Comparison of ENCODE assay signal across 1 cellular context in genomic region chr6:31529329-31530150, GRCh38.
TF ChIP-seq lines count a peak whose summit lies in the region.

No MANE protein-coding gene starts in this region.

TF ChIP-seq in HepG2, 621 proteins besides CTCF, POLR2A, EP300 and RAD21 (continued from another document and continues in another):
- TF ChIP-seq BCL3 (CRISPR knock-in tag; IDR thresholded peaks at IDR 0.05) (no peak), ZNF205 (CRISPR knock-in tag; IDR thresholded peaks at IDR 0.05) (no peak), TMF1 (CRISPR knock-in tag; IDR thresholded peaks at IDR 0.05; ENCODE audit: low read depth) (no peak), RFX1 (IDR thresholded peaks at IDR 0.05) (no peak), KIAA2018 (CRISPR knock-in tag; IDR thresholded peaks at IDR 0.05; ENCODE audit: borderline replicate concordance) (no peak), ZNF333 (CRISPR knock-in tag; IDR thresholded peaks at IDR 0.05; ENCODE audit: borderline replicate concordance) (no peak), TEAD3 (CRISPR knock-in tag; optimal IDR thresholded peaks at IDR 0.05; ENCODE audit: borderline replicate concordance) (no peak), ZSCAN21 (CRISPR knock-in tag; IDR thresholded peaks at IDR 0.05; ENCODE audit: borderline replicate concordance) (0 out of 2 replicates have a peak, but pooled peaks have one; percentile 35), ZNF879 (CRISPR knock-in tag; IDR thresholded peaks at IDR 0.05) (no peak), MED13 (CRISPR knock-in tag; IDR thresholded peaks at IDR 0.05) (0 out of 2 replicates have a peak, but pooled peaks have one; percentile 64), ZBTB46 (CRISPR knock-in tag; IDR thresholded peaks at IDR 0.05; ENCODE audit: borderline replicate concordance) (no peak), ZSCAN20 (CRISPR knock-in tag; IDR thresholded peaks at IDR 0.05; ENCODE audit: borderline replicate concordance) (0 out of 2 replicates have a peak, but pooled peaks have one; percentile 49), NRL (CRISPR knock-in tag; IDR thresholded peaks at IDR 0.05; ENCODE audit: borderline replicate concordance) (peak; percentile 72), EEA1 (CRISPR knock-in tag; IDR thresholded peaks at IDR 0.05; ENCODE audit: borderline replicate concordance) (no peak), POLR2AphosphoS5 (IDR thresholded peaks at IDR 0.05; ENCODE audit: low read depth, low read length) (peak; percentile 58; the same call in 1 of the 2 replicates), ZBTB33 (CRISPR knock-in tag; IDR thresholded peaks at IDR 0.05) (no peak), ZNF280D (CRISPR knock-in tag; IDR thresholded peaks at IDR 0.05) (no peak), FOSL1 (CRISPR knock-in tag; IDR thresholded peaks at IDR 0.05; ENCODE audit: borderline replicate concordance) (0 out of 2 replicates have a peak, but pooled peaks have one; percentile 13), ZNF563 (CRISPR knock-in tag; IDR thresholded peaks at IDR 0.05) (0 out of 2 replicates have a peak, but pooled peaks have one; percentile 79), ETV6 (CRISPR knock-in tag; conservative IDR thresholded peaks at IDR 0.05) (no peak), CSRNP1 (CRISPR knock-in tag; IDR thresholded peaks at IDR 0.05) (0 out of 2 replicates have a peak, but pooled peaks have one; percentile 31), ZNF737 (CRISPR knock-in tag; IDR thresholded peaks at IDR 0.05; ENCODE audit: borderline replicate concordance) (0 out of 2 replicates have a peak, but pooled peaks have one; percentile 33), ZMAT3 (CRISPR knock-in tag; conservative IDR thresholded peaks at IDR 0.05) (no peak), SALL2 (CRISPR knock-in tag; IDR thresholded peaks at IDR 0.05) (no peak), SNAPC5 (CRISPR knock-in tag; IDR thresholded peaks at IDR 0.05; ENCODE audit: borderline replicate concordance) (no peak), ZUFSP (CRISPR knock-in tag; IDR thresholded peaks at IDR 0.05; ENCODE audit: borderline replicate concordance) (no peak), MBD4 (IDR thresholded peaks at IDR 0.05; ENCODE audit: borderline replicate concordance, low read length) (0 out of 2 replicates have a peak, but pooled peaks have one; percentile 65), ZMYM4 (CRISPR knock-in tag; IDR thresholded peaks at IDR 0.05) (no peak), ZNF574 (CRISPR knock-in tag; IDR thresholded peaks at IDR 0.05) (no peak), NKX3-1 (CRISPR knock-in tag; IDR thresholded peaks at IDR 0.05) (peak; percentile 22; the same call in 1 of the 2 replicates), CENPX (CRISPR knock-in tag; IDR thresholded peaks at IDR 0.05) (no peak), SRY (CRISPR knock-in tag; IDR thresholded peaks at IDR 0.05) (peak; percentile 74; the same call in 1 of the 2 replicates), PCBP2 (optimal IDR thresholded peaks at IDR 0.05; ENCODE audit: low read depth, low read length, poor library complexity, severe bottlenecking) (no peak), ZNF720 (CRISPR knock-in tag; IDR thresholded peaks at IDR 0.05) (no peak), HMGA1 (CRISPR knock-in tag; conservative IDR thresholded peaks at IDR 0.05) (no peak)
